In the genomic region with DNA sequence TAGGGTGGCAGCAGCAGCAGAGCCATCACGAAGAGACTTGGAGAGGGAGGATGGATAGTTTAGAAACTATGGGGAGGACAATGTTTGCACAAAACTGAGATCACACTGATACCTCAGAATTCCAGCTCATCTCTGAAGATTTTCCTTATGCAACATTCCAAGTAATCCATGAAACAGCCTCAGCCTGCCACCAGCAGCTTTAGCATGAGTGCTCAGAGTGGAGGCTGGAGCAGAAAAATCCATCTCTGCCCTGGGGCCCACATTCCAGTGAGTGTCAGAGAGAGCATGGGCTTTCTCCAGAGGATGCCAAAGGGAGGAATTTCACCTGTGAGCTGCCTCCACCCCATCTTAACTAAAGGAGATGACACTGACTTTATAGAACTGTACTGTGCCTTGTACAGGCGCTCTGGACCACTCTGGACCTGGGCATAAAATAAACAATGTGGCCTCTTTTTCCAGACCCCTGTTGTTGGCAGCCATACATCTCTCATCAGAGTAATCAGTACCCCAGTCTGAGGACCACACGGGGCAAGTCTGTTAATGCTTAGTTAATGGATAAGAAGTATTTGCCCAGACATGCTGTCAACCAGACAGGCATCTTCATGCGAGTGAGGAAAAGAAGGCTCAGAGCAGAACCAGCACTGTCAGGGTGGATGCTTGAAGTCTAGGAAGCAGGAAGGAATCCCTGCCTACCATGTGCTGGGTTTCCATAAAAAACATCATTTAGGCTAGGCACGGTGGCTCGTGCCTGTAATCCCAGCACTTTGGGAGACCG, we compare ENCODE assay signal across 18 cellular contexts.
A peak's percentile ranks its signal among the peaks of the same experiment; 100 is the strongest.
DNase-seq lines count a peak whose midpoint lies in the region; ATAC-seq and TF ChIP-seq lines count a peak whose summit lies in the region.
"Had no signal": no experiment of that assay in that cellular context is flagged by ENCODE, and none has a peak within 500 bp of the region (broad histone marks: within the 10 kb centered on the region; RNA-seq: fewer than 3 reads in every experiment).

No MANE protein-coding gene starts in this region.

- H2AK9ac ChIP-seq in IMR-90 (replicated peaks; ENCODE audit: low read depth, low read length, poor library complexity): peak overlapping the region; percentile 75

- H2BK20ac ChIP-seq in IMR-90 (ENCODE audit: low read depth, low read length): peak overlapping the region; percentile 17; the same call in 1 of the 2 replicates

- DNase-seq in EH (ENCODE audit: low read depth) (peak; percentile 95), IMR-90 (peak; percentile 74), mesendoderm (peak; percentile 76), COR-L47 (lab: John Stamatoyannopoulos, UW) (no peak)
- DNase-seq: caudate nucleus; CD4-positive, CD25-positive, alpha-beta regulatory T cell; endodermal cell; head of caudate nucleus; KBM-7; NCI-H187; testis had no signal

- POLR2A ChIA-PET in IMR-90 (lab: Charles Lee; ENCODE audit: unreplicated experiment): no interaction called here

- no peak for TF ChIP-seq CTCF in IMR-90 (conservative IDR thresholded peaks at IDR 0.05; ENCODE audit: low read depth, low read length)
- no peak for TF ChIP-seq CTCF in brain (conservative IDR thresholded peaks at IDR 0.05)

- peak overlapping the region; percentile 76 for H2AK5ac ChIP-seq in IMR-90 (ENCODE audit: low read depth, low read length)
- H2AK5ac ChIP-seq in mesendoderm (ENCODE audit: low read length): no peak overlapping the region

- TF ChIP-seq POLR2A in IMR-90 (IDR thresholded peaks at IDR 0.05; ENCODE audit: low read depth, low read length): no peak

- peak overlapping the region; percentile 68 for H2BK120ac ChIP-seq in IMR-90 (ENCODE audit: low read depth, low read length)
- no peak overlapping the region for H2BK120ac ChIP-seq in mesendoderm (ENCODE audit: low read depth, low read length)

- intact Hi-C loops in IMR-90 (cut with micrococcal nuclease): no loop called here

- H3K4me3 Mint-ChIP-seq in brain: no peak overlapping the region
- H3K4me3 Mint-ChIP-seq: activated CD4-positive, alpha-beta T cell treated with anti-CD3 and anti-CD28 coated beads, Interleukin-2, amount 10 ng/mL, durations not matched to agents 24 days and 14 days; CD4-positive, CD25-positive, alpha-beta regulatory T cell; endodermal cell had no signal

- H3K18ac ChIP-seq in IMR-90 (ENCODE audit: low read depth, low read length) (peak overlapping the region; percentile 13; the same call in 1 of the 2 replicates), mesendoderm (ENCODE audit: low read length) (no peak overlapping the region)

- H3K4me1 Mint-ChIP-seq in brain: peaks cover 48% of the 10 kb centered on the region
- H3K4me1 Mint-ChIP-seq: endodermal cell had no signal

- no peak for TF ChIP-seq RAD21 in IMR-90 (IDR thresholded peaks at IDR 0.05; ENCODE audit: low read length)

- peak overlapping the region; percentile 73 for H2AFZ ChIP-seq in IMR-90 (replicated peaks; ENCODE audit: low read length, poor library complexity)

- H3K4ac ChIP-seq in IMR-90 (ENCODE audit: low read depth, low read length) (peak overlapping the region; percentile 76), mesendoderm (ENCODE audit: low read depth, low read length) (no peak overlapping the region)

- CTCF ChIA-PET in IMR-90 (lab: Yijun Ruan, JAX): interaction anchor here (0.9 kb wide), 1 partner anchor 353 kb away, joined by 4 read pairs; no protein-coding TSS in a partner anchor

- H3K27ac ChIP-seq in IMR-90 (ENCODE audit: insufficient read depth, low read length) (peak overlapping the region; percentile 2; the same call in 1 of the 2 replicates), mesendoderm (ENCODE audit: low read depth, low read length) (no peak overlapping the region)
- H3K27ac ChIP-seq: prostate gland, testis had no signal

- H3K4me2 ChIP-seq in IMR-90 (ENCODE audit: low read depth, low read length): no peak overlapping the region
- H3K4me2 ChIP-seq in mesendoderm (ENCODE audit: low read length): no peak overlapping the region

- H4K8ac ChIP-seq in IMR-90 (ENCODE audit: low read depth in 2 of 2, low read length in 2 of 2) (peak overlapping the region in 1 of 2 experiments; percentile 51; a peak in 1 of 4 replicates), mesendoderm (ENCODE audit: low read depth, low read length) (no peak overlapping the region)

- peak overlapping the region; percentile 41 for H4K91ac ChIP-seq in IMR-90 (ENCODE audit: insufficient read depth, low read depth, low read length)

- H3K27me3 Mint-ChIP-seq in brain: peaks cover 3% of the 10 kb centered on the region

- peak; percentile 95 for ATAC-seq in IMR-90 (ENCODE audit: low read depth)
- no peak for ATAC-seq in HG02588 (IDR thresholded peaks at IDR 0.05; ENCODE audit: unreplicated experiment)
- no peak for ATAC-seq in GM18519 (IDR thresholded peaks at IDR 0.05; ENCODE audit: low FRiP score, unreplicated experiment)
- no peak for ATAC-seq in GM21576 (IDR thresholded peaks at IDR 0.05; ENCODE audit: unreplicated experiment)

- WGBS in IMR-90 (ENCODE audit: extremely low coverage in 2 of 2, insufficient read length in 1 of 2), 2 experiments: 100% methylated on average over 2 of the region's 7 CpGs; no CpG with 5 or more reads in 1 of the 2 experiments
- WGBS in mesendoderm (ENCODE audit: extremely low coverage, insufficient coverage, low lambda C conversion rate): no CpG with 5 or more reads among the region's 7 CpGs

- H3K4me3 ChIP-seq in IMR-90 (ENCODE audit: insufficient read depth, low read depth, low read length) (no peak overlapping the region), mesendoderm (ENCODE audit: low read length) (no peak overlapping the region)
- H3K4me3 ChIP-seq: prostate gland, testis had no signal

- H3K9me3 ChIP-seq in IMR-90 (ENCODE audit: control insufficient read depth, insufficient read depth, low read length): no peaks in the 10 kb centered on the region
- H3K9me3 ChIP-seq: prostate gland, testis had no signal

- peak overlapping the region; percentile 51; the same call in 2 of the 3 replicates for H2BK15ac ChIP-seq in IMR-90 (ENCODE audit: low read depth, low read length)
- H2BK15ac ChIP-seq in mesendoderm (replicated peaks; ENCODE audit: low read depth): no peak overlapping the region

- H3K36me3 Mint-ChIP-seq in brain: no peaks in the 10 kb centered on the region
- H3K36me3 Mint-ChIP-seq: activated naive CD4-positive, alpha-beta T cell treated with anti-CD3 and anti-CD28 coated beads, Interleukin-2, amount 50 U/mL, for 72 hours; CD4-positive, CD25-positive, alpha-beta regulatory T cell had no signal

- BruUV-seq in IMR-90 (replicated peaks; lab: Mats Ljungman, UMichigan): no TSS peak

- H3K36me3 ChIP-seq in IMR-90 (ENCODE audit: control insufficient read depth, insufficient read depth, low read length) (no peaks in the 10 kb centered on the region), mesendoderm (ENCODE audit: control insufficient read depth, insufficient read depth, low read length) (no peaks in the 10 kb centered on the region)
- H3K36me3 ChIP-seq: prostate gland had no signal

- no peak overlapping the region for H3K9ac ChIP-seq in IMR-90 (ENCODE audit: low read depth, low read length)
- H3K9ac ChIP-seq in mesendoderm (ENCODE audit: low read length): no peak overlapping the region

- H4K5ac ChIP-seq in IMR-90 (ENCODE audit: low read depth, low read length) (no peak overlapping the region), mesendoderm (ENCODE audit: low read length) (no peak overlapping the region)

- peaks cover 6% of the 10 kb centered on the region for H3K4me1 ChIP-seq in IMR-90 (ENCODE audit: control insufficient read depth, insufficient read depth, low read length)
- H3K4me1 ChIP-seq in mesendoderm (ENCODE audit: control insufficient read depth, low read depth, low read length): no peaks in the 10 kb centered on the region
- H3K4me1 ChIP-seq: prostate gland had no signal

- H3K79me2 ChIP-seq in mesendoderm (ENCODE audit: control insufficient read depth, insufficient read depth, low read length): no peaks in the 10 kb centered on the region

- H3K79me1 ChIP-seq in IMR-90 (ENCODE audit: low read depth in 1 of 2, low read length in 2 of 2): no peaks in the 10 kb centered on the region
- H3K79me1 ChIP-seq in mesendoderm (ENCODE audit: low read length): no peaks in the 10 kb centered on the region

- peaks cover 12% of the 10 kb centered on the region for H3K9me1 ChIP-seq in IMR-90 (ENCODE audit: insufficient read depth, low read length)

- peak overlapping the region; percentile 41; the same call in 1 of the 2 replicates for H3K14ac ChIP-seq in IMR-90 (replicated peaks; ENCODE audit: low read depth, low read length)

- H3K27me3 ChIP-seq in IMR-90 (ENCODE audit: control insufficient read depth, insufficient read depth, low read length) (no peaks in the 10 kb centered on the region), mesendoderm (ENCODE audit: insufficient read depth, low read length, poor library complexity) (no peaks in the 10 kb centered on the region)
- H3K27me3 ChIP-seq: testis had no signal

- H2BK5ac ChIP-seq in IMR-90 (ENCODE audit: low read depth, low read length, poor library complexity, severe bottlenecking) (peak overlapping the region; percentile 42), mesendoderm (ENCODE audit: low read length) (no peak overlapping the region)

- dilution Hi-C loops in IMR-90 (cut with HindIII; ENCODE audit: low sequenced_read_pairs, unreplicated experiment): no loop called here

- H3K9me3 Mint-ChIP-seq in brain: peaks cover 0 to 13% (median 0%) of the 10 kb centered on the region in 5 experiments
- H3K9me3 Mint-ChIP-seq: activated CD4-positive, alpha-beta T cell treated with anti-CD3 and anti-CD28 coated beads, Interleukin-2, amount 10 ng/mL, durations not matched to agents 24 days and 14 days; endodermal cell had no signal

- in situ Hi-C loops in IMR-90 (cut with MboI; ENCODE audit: low sequenced_read_pairs): no loop called here

- no peak overlapping the region for H3K23ac ChIP-seq in IMR-90 (ENCODE audit: low read depth, low read length)
- no peak overlapping the region for H3K23ac ChIP-seq in mesendoderm (ENCODE audit: low read length)

- peak overlapping the region in 4 of 5 experiments; percentile 38 to 72 (median 45) for H3K27ac Mint-ChIP-seq in brain
- H3K27ac Mint-ChIP-seq: activated CD4-positive, alpha-beta T cell treated with anti-CD3 and anti-CD28 coated beads, Interleukin-2, amount 10 ng/mL, durations not matched to agents 24 days and 14 days; activated naive CD4-positive, alpha-beta T cell treated with anti-CD3 and anti-CD28 coated beads, Interleukin-2, amount 50 U/mL, for 72 hours; CD4-positive, CD25-positive, alpha-beta regulatory T cell; endodermal cell had no signal

- H4K20me1 ChIP-seq in IMR-90 (ENCODE audit: insufficient read depth, low read length): no peaks in the 10 kb centered on the region

- H3K56ac ChIP-seq in IMR-90 (ENCODE audit: extremely low read depth, insufficient read depth, low read length) (no peak overlapping the region), mesendoderm (ENCODE audit: low read length) (no peak overlapping the region)

TF ChIP-seq in IMR-90, 13 proteins besides CTCF, POLR2A, EP300 and RAD21:
- peak; percentile 81 for TF ChIP-seq CEBPB (IDR thresholded peaks at IDR 0.05; ENCODE audit: low read depth, low read length)
- no peak for TF ChIP-seq MXI1 (IDR thresholded peaks at IDR 0.05; ENCODE audit: borderline replicate concordance, low read depth, low read length)
